ENCODE assay signal across 1 cellular context in the genomic region with DNA sequence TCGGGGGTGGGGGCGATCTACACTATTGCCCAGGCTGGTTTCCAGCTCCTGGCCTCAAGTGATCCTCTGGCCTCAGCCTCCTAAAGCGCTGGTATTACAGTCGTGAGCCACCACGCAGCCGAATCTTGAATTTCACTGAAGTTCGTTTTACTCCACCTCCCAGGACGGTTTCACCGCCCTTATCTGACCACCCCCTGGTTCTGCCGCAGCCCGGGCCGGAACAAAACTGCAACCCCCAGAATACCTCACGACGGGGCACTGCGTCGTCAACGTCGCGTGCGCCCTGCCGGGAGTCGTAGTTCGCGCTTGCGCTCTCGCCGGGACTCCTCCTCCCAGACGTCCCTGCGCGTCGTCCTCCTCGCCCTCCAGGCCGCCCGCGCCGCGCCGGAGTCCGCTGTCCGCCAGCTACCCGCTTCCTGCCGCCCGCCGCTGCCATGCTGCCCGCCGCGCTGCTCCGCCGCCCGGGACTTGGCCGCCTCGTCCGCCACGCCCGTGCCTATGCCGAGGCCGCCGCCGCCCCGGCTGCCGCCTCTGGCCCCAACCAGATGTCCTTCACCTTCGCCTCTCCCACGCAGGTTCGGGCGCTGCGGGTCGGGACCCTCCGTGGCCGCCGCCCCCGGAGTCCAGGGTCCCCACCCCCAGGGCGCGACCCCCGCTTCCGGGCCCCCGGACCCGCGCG.
TF ChIP-seq lines count a peak whose summit lies in the region.

A gene (plus strand): TSS at position 335 of the 679 bp plus-strand sequence. CDS start 100 bp downstream, at position 435.

TF ChIP-seq in HepG2, 621 proteins besides CTCF, POLR2A, EP300 and RAD21 (continued from another document and continues in another):
- TF ChIP-seq, protein P1, sequence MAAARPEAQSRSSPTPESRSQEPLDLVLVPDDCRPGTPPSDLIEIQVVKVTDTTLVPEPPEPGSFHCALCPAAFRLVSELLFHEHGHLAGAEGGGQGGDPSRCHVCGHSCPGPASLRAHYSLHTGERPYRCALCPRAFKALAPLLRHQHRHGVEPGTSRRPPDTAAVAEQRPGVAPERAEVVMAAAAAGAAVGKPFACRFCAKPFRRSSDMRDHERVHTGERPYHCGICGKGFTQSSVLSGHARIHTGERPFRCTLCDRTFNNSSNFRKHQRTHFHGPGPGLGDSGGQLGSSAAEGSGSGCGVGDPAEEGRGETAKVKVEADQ (CRISPR knock-in tag; IDR thresholded peaks at IDR 0.05; ENCODE audit: borderline replicate concordance), result peak; percentile 77
- TF ChIP-seq, protein P2, sequence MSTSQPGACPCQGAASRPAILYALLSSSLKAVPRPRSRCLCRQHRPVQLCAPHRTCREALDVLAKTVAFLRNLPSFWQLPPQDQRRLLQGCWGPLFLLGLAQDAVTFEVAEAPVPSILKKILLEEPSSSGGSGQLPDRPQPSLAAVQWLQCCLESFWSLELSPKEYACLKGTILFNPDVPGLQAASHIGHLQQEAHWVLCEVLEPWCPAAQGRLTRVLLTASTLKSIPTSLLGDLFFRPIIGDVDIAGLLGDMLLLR (CRISPR knock-in tag; IDR thresholded peaks at IDR 0.05), result peak; percentile 43; the same call in 1 of the 2 replicates
- TF ChIP-seq SP5 (CRISPR knock-in tag; IDR thresholded peaks at IDR 0.05; ENCODE audit: borderline replicate concordance, low read depth) (0 out of 2 replicates have a peak, but pooled peaks have one; percentile 17), TCF12 (IDR thresholded peaks at IDR 0.05) (no peak), TCF12 (CRISPR knock-in tag; IDR thresholded peaks at IDR 0.05) (peak; percentile 17; the same call in 1 of the 2 replicates), AGO1 (IDR thresholded peaks at IDR 0.05; ENCODE audit: low read depth, low read length, poor library complexity, severe bottlenecking) (no peak), TARDBP (CRISPR knock-in tag; IDR thresholded peaks at IDR 0.05) (0 out of 2 replicates have a peak, but pooled peaks have one; percentile 16), ZNF773 (CRISPR knock-in tag; IDR thresholded peaks at IDR 0.05; ENCODE audit: borderline replicate concordance) (0 out of 2 replicates have a peak, but pooled peaks have one; percentile 28), SRF (IDR thresholded peaks at IDR 0.05; ENCODE audit: low read depth, low read length) (0 out of 2 replicates have a peak, but pooled peaks have one; percentile 20), ZNF33B (CRISPR knock-in tag; IDR thresholded peaks at IDR 0.05) (no peak), ZNF441 (CRISPR knock-in tag; IDR thresholded peaks at IDR 0.05; ENCODE audit: borderline replicate concordance) (no peak; the same call in 1 of the 2 replicates), CHD2 (IDR thresholded peaks at IDR 0.05; ENCODE audit: low read depth, low read length) (no peak), KDM3A (CRISPR knock-in tag; IDR thresholded peaks at IDR 0.05; ENCODE audit: low read depth) (peak; percentile 25; the same call in 1 of the 2 replicates), POLR2G (IDR thresholded peaks at IDR 0.05; ENCODE audit: low read depth, low read length) (peak; percentile 76), HNF4G (IDR thresholded peaks at IDR 0.05; ENCODE audit: borderline replicate concordance, low read depth, low read length) (no peak), HNF4G (CRISPR knock-in tag; IDR thresholded peaks at IDR 0.05; ENCODE audit: borderline replicate concordance, low read depth) (0 out of 2 replicates have a peak, but pooled peaks have one; percentile 38), ATF1 (CRISPR knock-in tag; IDR thresholded peaks at IDR 0.05) (peak; percentile 89), ZNF138 (CRISPR knock-in tag; IDR thresholded peaks at IDR 0.05; ENCODE audit: low read depth) (0 out of 2 replicates have a peak, but pooled peaks have one; percentile 56), ZMYM3 (CRISPR knock-in tag; IDR thresholded peaks at IDR 0.05) (no peak), HOXA5 (CRISPR knock-in tag; IDR thresholded peaks at IDR 0.05) (0 out of 2 replicates have a peak, but pooled peaks have one; percentile 3), CAMTA2 (CRISPR knock-in tag; IDR thresholded peaks at IDR 0.05; ENCODE audit: borderline replicate concordance) (no peak; the same call in none of the 2 replicates), ZNF746 (CRISPR knock-in tag; IDR thresholded peaks at IDR 0.05) (no peak), BRCA1 (CRISPR knock-in tag; IDR thresholded peaks at IDR 0.05) (no peak), TCF7L2 (IDR thresholded peaks at IDR 0.05; ENCODE audit: low read depth, low read length) (no peak), ZNF607 (CRISPR knock-in tag; IDR thresholded peaks at IDR 0.05; ENCODE audit: borderline replicate concordance) (peak; percentile 20; the same call in 1 of the 2 replicates), SCMH1 (CRISPR knock-in tag; IDR thresholded peaks at IDR 0.05; ENCODE audit: borderline replicate concordance) (no peak), TBP (CRISPR knock-in tag; IDR thresholded peaks at IDR 0.05) (0 out of 2 replicates have a peak, but pooled peaks have one; percentile 70), POLR2AphosphoS2 (IDR thresholded peaks at IDR 0.05; ENCODE audit: low read depth, low read length) (no peak), MIER2 (CRISPR knock-in tag; IDR thresholded peaks at IDR 0.05) (no peak), REXO4 (CRISPR knock-in tag; IDR thresholded peaks at IDR 0.05; ENCODE audit: borderline replicate concordance) (no peak), ZNF530 (CRISPR knock-in tag; IDR thresholded peaks at IDR 0.05; ENCODE audit: low read depth) (no peak), FOXC1 (CRISPR knock-in tag; IDR thresholded peaks at IDR 0.05; ENCODE audit: borderline replicate concordance) (peak; percentile 54; the same call in 1 of the 2 replicates), YY1 (IDR thresholded peaks at IDR 0.05; ENCODE audit: insufficient read depth, insufficient replicate concordance, low read depth, low read length) (peak; percentile 84), RELA (CRISPR knock-in tag; IDR thresholded peaks at IDR 0.05) (0 out of 2 replicates have a peak, but pooled peaks have one; percentile 51), NKX3-1 (CRISPR knock-in tag; IDR thresholded peaks at IDR 0.05) (no peak), NONO (IDR thresholded peaks at IDR 0.05) (no peak), NONO (CRISPR knock-in tag; conservative IDR thresholded peaks at IDR 0.05) (0 out of 2 replicates have a peak, but pooled peaks have one; percentile 18), ZNF225 (CRISPR knock-in tag; IDR thresholded peaks at IDR 0.05) (no peak), ZNF556 (CRISPR knock-in tag; IDR thresholded peaks at IDR 0.05; ENCODE audit: borderline replicate concordance) (peak; percentile 18; the same call in 1 of the 2 replicates), ZNF143 (CRISPR knock-in tag; IDR thresholded peaks at IDR 0.05) (peak; percentile 95), SMAD1 (CRISPR knock-in tag; IDR thresholded peaks at IDR 0.05; ENCODE audit: borderline replicate concordance, low read depth) (no peak; the same call in 1 of the 2 replicates), GLI4 (CRISPR knock-in tag; IDR thresholded peaks at IDR 0.05; ENCODE audit: borderline replicate concordance) (no peak), LCORL (IDR thresholded peaks at IDR 0.05) (no peak), LCORL (CRISPR knock-in tag; IDR thresholded peaks at IDR 0.05) (0 out of 2 replicates have a peak, but pooled peaks have one; percentile 44)
- TF ChIP-seq, protein P3, sequence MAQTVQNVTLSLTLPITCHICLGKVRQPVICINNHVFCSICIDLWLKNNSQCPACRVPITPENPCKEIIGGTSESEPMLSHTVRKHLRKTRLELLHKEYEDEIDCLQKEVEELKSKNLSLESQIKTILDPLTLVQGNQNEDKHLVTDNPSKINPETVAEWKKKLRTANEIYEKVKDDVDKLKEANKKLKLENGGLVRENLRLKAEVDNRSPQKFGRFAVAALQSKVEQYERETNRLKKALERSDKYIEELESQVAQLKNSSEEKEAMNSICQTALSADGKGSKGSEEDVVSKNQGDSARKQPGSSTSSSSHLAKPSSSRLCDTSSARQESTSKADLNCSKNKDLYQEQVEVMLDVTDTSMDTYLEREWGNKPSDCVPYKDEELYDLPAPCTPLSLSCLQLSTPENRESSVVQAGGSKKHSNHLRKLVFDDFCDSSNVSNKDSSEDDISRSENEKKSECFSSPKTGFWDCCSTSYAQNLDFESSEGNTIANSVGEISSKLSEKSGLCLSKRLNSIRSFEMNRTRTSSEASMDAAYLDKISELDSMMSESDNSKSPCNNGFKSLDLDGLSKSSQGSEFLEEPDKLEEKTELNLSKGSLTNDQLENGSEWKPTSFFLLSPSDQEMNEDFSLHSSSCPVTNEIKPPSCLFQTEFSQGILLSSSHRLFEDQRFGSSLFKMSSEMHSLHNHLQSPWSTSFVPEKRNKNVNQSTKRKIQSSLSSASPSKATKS (CRISPR knock-in tag; IDR thresholded peaks at IDR 0.05), result no peak
- TF ChIP-seq, protein P4, sequence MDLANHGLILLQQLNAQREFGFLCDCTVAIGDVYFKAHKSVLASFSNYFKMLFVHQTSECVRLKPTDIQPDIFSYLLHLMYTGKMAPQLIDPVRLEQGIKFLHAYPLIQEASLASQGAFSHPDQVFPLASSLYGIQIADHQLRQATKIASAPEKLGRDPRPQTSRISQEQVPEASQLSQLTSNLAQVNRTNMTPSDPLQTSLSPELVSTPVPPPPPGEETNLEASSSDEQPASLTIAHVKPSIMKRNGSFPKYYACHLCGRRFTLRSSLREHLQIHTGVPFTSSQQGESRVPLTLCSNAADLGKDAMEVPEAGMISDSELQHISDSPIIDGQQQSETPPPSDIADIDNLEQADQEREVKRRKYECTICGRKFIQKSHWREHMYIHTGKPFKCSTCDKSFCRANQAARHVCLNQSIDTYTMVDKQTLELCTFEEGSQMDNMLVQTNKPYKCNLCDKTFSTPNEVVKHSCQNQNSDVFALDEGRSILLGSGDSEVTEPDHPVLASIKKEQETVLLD (CRISPR knock-in tag; IDR thresholded peaks at IDR 0.05; ENCODE audit: low read depth), result peak; percentile 95
- TF ChIP-seq, protein P5, sequence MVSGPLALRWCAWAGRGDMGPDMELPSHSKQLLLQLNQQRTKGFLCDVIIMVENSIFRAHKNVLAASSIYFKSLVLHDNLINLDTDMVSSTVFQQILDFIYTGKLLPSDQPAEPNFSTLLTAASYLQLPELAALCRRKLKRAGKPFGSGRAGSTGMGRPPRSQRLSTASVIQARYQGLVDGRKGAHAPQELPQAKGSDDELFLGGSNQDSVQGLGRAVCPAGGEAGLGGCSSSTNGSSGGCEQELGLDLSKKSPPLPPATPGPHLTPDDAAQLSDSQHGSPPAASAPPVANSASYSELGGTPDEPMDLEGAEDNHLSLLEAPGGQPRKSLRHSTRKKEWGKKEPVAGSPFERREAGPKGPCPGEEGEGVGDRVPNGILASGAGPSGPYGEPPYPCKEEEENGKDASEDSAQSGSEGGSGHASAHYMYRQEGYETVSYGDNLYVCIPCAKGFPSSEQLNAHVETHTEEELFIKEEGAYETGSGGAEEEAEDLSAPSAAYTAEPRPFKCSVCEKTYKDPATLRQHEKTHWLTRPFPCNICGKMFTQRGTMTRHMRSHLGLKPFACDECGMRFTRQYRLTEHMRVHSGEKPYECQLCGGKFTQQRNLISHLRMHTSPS (CRISPR knock-in tag; IDR thresholded peaks at IDR 0.05; ENCODE audit: low read depth), result no peak
- TF ChIP-seq, protein P6, sequence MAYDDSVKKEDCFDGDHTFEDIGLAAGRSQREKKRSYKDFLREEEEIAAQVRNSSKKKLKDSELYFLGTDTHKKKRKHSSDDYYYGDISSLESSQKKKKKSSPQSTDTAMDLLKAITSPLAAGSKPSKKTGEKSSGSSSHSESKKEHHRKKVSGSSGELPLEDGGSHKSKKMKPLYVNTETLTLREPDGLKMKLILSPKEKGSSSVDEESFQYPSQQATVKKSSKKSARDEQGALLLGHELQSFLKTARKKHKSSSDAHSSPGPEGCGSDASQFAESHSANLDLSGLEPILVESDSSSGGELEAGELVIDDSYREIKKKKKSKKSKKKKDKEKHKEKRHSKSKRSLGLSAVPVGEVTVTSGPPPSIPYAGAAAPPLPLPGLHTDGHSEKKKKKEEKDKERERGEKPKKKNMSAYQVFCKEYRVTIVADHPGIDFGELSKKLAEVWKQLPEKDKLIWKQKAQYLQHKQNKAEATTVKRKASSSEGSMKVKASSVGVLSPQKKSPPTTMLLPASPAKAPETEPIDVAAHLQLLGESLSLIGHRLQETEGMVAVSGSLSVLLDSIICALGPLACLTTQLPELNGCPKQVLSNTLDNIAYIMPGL (CRISPR knock-in tag; IDR thresholded peaks at IDR 0.05; ENCODE audit: borderline replicate concordance in 1 of 2, low read depth in 1 of 2), result peak; percentile 41 to 67; a peak in 2 of 4 replicates
- TF ChIP-seq, protein P7, sequence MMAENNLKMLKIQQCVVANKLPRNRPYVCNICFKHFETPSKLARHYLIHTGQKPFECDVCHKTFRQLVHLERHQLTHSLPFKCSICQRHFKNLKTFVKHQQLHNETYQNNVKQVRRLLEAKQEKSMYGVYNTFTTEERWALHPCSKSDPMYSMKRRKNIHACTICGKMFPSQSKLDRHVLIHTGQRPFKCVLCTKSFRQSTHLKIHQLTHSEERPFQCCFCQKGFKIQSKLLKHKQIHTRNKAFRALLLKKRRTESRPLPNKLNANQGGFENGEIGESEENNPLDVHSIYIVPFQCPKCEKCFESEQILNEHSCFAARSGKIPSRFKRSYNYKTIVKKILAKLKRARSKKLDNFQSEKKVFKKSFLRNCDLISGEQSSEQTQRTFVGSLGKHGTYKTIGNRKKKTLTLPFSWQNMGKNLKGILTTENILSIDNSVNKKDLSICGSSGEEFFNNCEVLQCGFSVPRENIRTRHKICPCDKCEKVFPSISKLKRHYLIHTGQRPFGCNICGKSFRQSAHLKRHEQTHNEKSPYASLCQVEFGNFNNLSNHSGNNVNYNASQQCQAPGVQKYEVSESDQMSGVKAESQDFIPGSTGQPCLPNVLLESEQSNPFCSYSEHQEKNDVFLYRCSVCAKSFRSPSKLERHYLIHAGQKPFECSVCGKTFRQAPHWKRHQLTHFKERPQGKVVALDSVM (CRISPR knock-in tag; IDR thresholded peaks at IDR 0.05), result peak; percentile 76
- TF ChIP-seq, protein P8, sequence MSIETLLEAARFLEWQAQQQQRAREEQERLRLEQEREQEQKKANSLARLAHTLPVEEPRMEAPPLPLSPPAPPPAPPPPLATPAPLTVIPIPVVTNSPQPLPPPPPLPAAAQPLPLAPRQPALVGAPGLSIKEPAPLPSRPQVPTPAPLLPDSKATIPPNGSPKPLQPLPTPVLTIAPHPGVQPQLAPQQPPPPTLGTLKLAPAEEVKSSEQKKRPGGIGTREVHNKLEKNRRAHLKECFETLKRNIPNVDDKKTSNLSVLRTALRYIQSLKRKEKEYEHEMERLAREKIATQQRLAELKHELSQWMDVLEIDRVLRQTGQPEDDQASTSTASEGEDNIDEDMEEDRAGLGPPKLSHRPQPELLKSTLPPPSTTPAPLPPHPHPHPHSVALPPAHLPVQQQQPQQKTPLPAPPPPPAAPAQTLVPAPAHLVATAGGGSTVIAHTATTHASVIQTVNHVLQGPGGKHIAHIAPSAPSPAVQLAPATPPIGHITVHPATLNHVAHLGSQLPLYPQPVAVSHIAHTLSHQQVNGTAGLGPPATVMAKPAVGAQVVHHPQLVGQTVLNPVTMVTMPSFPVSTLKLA (IDR thresholded peaks at IDR 0.05), result peak; percentile 32; the same call in 1 of the 2 replicates
- TF ChIP-seq, protein P9, sequence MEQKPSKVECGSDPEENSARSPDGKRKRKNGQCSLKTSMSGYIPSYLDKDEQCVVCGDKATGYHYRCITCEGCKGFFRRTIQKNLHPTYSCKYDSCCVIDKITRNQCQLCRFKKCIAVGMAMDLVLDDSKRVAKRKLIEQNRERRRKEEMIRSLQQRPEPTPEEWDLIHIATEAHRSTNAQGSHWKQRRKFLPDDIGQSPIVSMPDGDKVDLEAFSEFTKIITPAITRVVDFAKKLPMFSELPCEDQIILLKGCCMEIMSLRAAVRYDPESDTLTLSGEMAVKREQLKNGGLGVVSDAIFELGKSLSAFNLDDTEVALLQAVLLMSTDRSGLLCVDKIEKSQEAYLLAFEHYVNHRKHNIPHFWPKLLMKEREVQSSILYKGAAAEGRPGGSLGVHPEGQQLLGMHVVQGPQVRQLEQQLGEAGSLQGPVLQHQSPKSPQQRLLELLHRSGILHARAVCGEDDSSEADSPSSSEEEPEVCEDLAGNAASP (CRISPR knock-in tag; IDR thresholded peaks at IDR 0.05; ENCODE audit: borderline replicate concordance), result peak; percentile 24; the same call in 1 of the 2 replicates
